In genomic region chr9:26077860-26078259, GRCh38 we compare ENCODE assay signal across 24 cellular contexts.
"Had no signal": no experiment of that assay in that cellular context is flagged by ENCODE, and none has a peak within 500 bp of the region (broad histone marks: within the 10 kb centered on the region; RNA-seq: fewer than 3 reads in every experiment).

No MANE protein-coding gene starts in this region.

- H3K27me3 Mint-ChIP-seq: activated CD4-positive, alpha-beta memory T cell treated with anti-CD3 and anti-CD28 coated beads, Interleukin-2, amount 10 ng/mL, durations not matched to agents 7 days and 5 days; activated CD4-positive, alpha-beta T cell treated with anti-CD3 and anti-CD28 coated beads, Interleukin-2, amount 10 ng/mL, durations not matched to agents 7 days and 5 days; activated naive CD4-positive, alpha-beta T cell treated with anti-CD3 and anti-CD28 coated beads, Interleukin-2, amount 50 U/mL, for 24 hours; activated naive CD8-positive, alpha-beta T cell treated with anti-CD3 and anti-CD28 coated beads, Interleukin-2, amount 50 U/mL, for 24 hours; activated T-cell treated with anti-CD3 and anti-CD28 coated beads, Interleukin-2, amount 50 U/mL, for 24 hours; dendritic cell treated with granulocyte-macrophage colony-stimulating factor and Interleukin-4, amounts not matched to agents 40 ng/mL and 50 ng/mL, for 4 days had no signal

- H3K4me1 ChIP-seq: esophagus squamous epithelium, pancreas, psoas muscle, uterus had no signal

- H3K9me3 ChIP-seq: pancreas, psoas muscle, uterus had no signal

- H3K36me3 ChIP-seq: esophagus squamous epithelium, pancreas, uterus had no signal

- H3K27ac Mint-ChIP-seq: activated CD4-positive, alpha-beta memory T cell treated with anti-CD3 and anti-CD28 coated beads, Interleukin-2, amount 10 ng/mL, durations not matched to agents 7 days and 5 days; activated CD4-positive, alpha-beta T cell treated with anti-CD3 and anti-CD28 coated beads, Interleukin-2, amount 10 ng/mL, durations not matched to agents 7 days and 5 days; activated naive CD4-positive, alpha-beta T cell treated with anti-CD3 and anti-CD28 coated beads, Interleukin-2, amount 50 U/mL, for 24 hours; activated naive CD8-positive, alpha-beta T cell treated with anti-CD3 and anti-CD28 coated beads, Interleukin-2, amount 50 U/mL, for 24 hours; activated T-cell treated with anti-CD3 and anti-CD28 coated beads, Interleukin-2, amount 50 U/mL, for 24 hours; dendritic cell treated with granulocyte-macrophage colony-stimulating factor and Interleukin-4, amounts not matched to agents 40 ng/mL and 50 ng/mL, for 4 days; nephron progenitor cell had no signal

- H3K27ac ChIP-seq: epithelial cell of prostate, esophagus squamous epithelium, pancreas, psoas muscle, uterus had no signal

- H3K36me3 Mint-ChIP-seq: activated naive CD4-positive, alpha-beta T cell treated with anti-CD3 and anti-CD28 coated beads, Interleukin-2, amount 50 U/mL, for 24 hours had no signal

- DNase-seq: activated CD4-positive, alpha-beta memory T cell treated with anti-CD3 and anti-CD28 coated beads, Interleukin-2, amount 10 ng/mL, durations not matched to agents 7 days and 5 days; activated CD4-positive, alpha-beta T cell treated with anti-CD3 and anti-CD28 coated beads for 1 hour; activated CD4-positive, alpha-beta T cell treated with anti-CD3 and anti-CD28 coated beads, Interleukin-2, amount 10 ng/mL, durations not matched to agents 7 days and 5 days; activated CD8-positive, alpha-beta memory T cell treated with anti-CD3 and anti-CD28 coated beads, Interleukin-2, amount 50 U/mL, for 48 hours; activated gamma-delta T cell; activated naive CD8-positive, alpha-beta T cell treated with anti-CD3 and anti-CD28 coated beads, Interleukin-2, amount 50 U/mL, for 24 hours; activated T-cell treated with anti-CD3 and anti-CD28 coated beads, Interleukin-2, amount 50 U/mL, for 24 hours; amygdala; central memory CD4-positive, alpha-beta T cell; effector CD4-positive, alpha-beta T cell; esophagus squamous epithelium; foreskin melanocyte; left ventricle myocardium superior; mammary epithelial cell; nephron progenitor cell; nucleus accumbens; stimulated activated naive CD4-positive, alpha-beta T cell treated with Interleukin-2 at 50 U/mL for 16 hours; trophoblast cell; uterus had no signal

- H3K4me1 Mint-ChIP-seq: activated CD4-positive, alpha-beta memory T cell treated with anti-CD3 and anti-CD28 coated beads, Interleukin-2, amount 10 ng/mL, durations not matched to agents 7 days and 5 days; activated CD4-positive, alpha-beta T cell treated with anti-CD3 and anti-CD28 coated beads, Interleukin-2, amount 10 ng/mL, durations not matched to agents 7 days and 5 days; activated naive CD4-positive, alpha-beta T cell treated with anti-CD3 and anti-CD28 coated beads, Interleukin-2, amount 50 U/mL, for 24 hours; activated naive CD8-positive, alpha-beta T cell treated with anti-CD3 and anti-CD28 coated beads, Interleukin-2, amount 50 U/mL, for 24 hours; nephron progenitor cell had no signal

- H3K4me3 Mint-ChIP-seq: activated CD4-positive, alpha-beta memory T cell treated with anti-CD3 and anti-CD28 coated beads, Interleukin-2, amount 10 ng/mL, durations not matched to agents 7 days and 5 days; activated CD4-positive, alpha-beta T cell treated with anti-CD3 and anti-CD28 coated beads, Interleukin-2, amount 10 ng/mL, durations not matched to agents 7 days and 5 days; activated naive CD4-positive, alpha-beta T cell treated with anti-CD3 and anti-CD28 coated beads, Interleukin-2, amount 50 U/mL, for 24 hours; activated naive CD8-positive, alpha-beta T cell treated with anti-CD3 and anti-CD28 coated beads, Interleukin-2, amount 50 U/mL, for 24 hours; activated T-cell treated with anti-CD3 and anti-CD28 coated beads, Interleukin-2, amount 50 U/mL, for 24 hours; dendritic cell treated with granulocyte-macrophage colony-stimulating factor and Interleukin-4, amounts not matched to agents 40 ng/mL and 50 ng/mL, for 4 days; nephron progenitor cell had no signal

- ATAC-seq: activated naive CD8-positive, alpha-beta T cell treated with anti-CD3 and anti-CD28 coated beads, Interleukin-2, amount 50 U/mL, for 24 hours; left ventricle myocardium superior; pancreas; psoas muscle had no signal

- H3K27me3 ChIP-seq: esophagus squamous epithelium, pancreas, uterus had no signal

- H3K4me3 ChIP-seq: esophagus squamous epithelium, pancreas, psoas muscle, uterus had no signal
